In the genomic region with DNA sequence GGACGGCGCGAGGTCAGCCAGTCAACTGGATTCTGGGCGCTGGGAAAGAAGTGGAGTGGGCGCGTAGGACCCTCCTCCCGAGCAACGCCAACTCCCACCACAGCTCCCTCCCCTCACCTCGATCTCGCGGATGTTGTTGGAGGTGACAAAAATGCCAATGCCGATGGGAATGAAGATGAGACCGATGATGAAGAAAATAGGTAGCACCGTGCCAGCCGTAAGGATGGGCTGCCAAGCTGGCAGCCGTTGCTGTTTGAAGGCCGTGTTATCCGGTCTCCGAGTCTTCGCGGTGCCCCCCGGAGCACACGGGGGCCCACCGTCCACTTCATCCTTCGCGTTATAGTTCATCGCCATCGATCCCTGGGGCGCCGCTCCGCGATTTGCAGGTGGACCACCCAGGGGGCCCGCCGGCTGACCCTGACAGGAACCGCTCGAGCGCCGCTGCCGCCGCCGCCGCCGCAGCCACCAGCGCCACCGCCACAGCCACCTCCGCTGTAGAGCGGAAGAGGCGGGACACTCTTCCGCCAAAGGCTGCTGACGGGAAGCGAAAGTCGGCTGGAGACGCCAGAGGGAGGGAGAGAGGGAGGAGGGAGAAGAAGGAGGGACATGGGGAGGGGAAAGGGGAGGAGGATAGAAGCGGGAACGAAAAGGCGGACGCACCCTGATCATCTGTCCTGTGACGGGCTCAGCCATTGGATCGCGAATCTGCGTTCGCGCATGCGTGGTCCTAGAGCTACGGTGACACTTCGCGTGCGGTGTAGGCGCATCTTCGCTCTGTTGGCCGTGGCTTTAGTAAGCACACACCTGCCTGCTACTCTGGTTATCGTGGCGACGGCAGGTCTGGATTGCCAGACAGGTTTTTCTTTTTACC, we compare ENCODE assay signal across 8 cellular contexts. TPM values are rescaled to one million over a fixed set of nuclear protein-coding genes. Genes with fewer than 3 reads are reported as not detected.
A peak's percentile ranks its signal among the peaks of the same experiment; 100 is the strongest.
DNase-seq lines count a peak whose midpoint lies in the region; ATAC-seq and TF ChIP-seq lines count a peak whose summit lies in the region.

A gene (minus strand): TSS at position 508 of the 871 bp plus-strand sequence. CDS start 154 bp downstream, at position 354.

- DNase-seq in NCI-H69 (lab: John Stamatoyannopoulos, UW) (peak; percentile 99), cortex of kidney (lab: John Stamatoyannopoulos, UW) (peak; percentile 38), left colon (peak; percentile 96 to 99)
- peak; percentile 98 for DNase-seq in activated CD4-positive, alpha-beta T cell treated with anti-CD3 and anti-CD28 coated beads, Interleukin-2, amount 10 ng/mL, durations not matched to agents 7 days and 5 days
- peak; percentile 97 for DNase-seq in stimulated activated CD4-positive, alpha-beta T cell treated with anti-CD3 and anti-CD28 coated beads, Interleukin-1b, Interleukin-23, amount 100 ng/mL, for 48 hours

- peaks cover 40% of the 10 kb centered on the region for H3K4me1 Mint-ChIP-seq in activated CD4-positive, alpha-beta T cell treated with anti-CD3 and anti-CD28 coated beads, Interleukin-2, amount 10 ng/mL, durations not matched to agents 7 days and 5 days

- intact Hi-C loops in left colon (cut with DNase I, micrococcal nuclease), result no loop called here

- TF ChIP-seq CTCF in C4-2B (conservative IDR thresholded peaks at IDR 0.05), result no peak

- CTCF ChIA-PET in activated CD4-positive, alpha-beta T cell treated with anti-CD3 and anti-CD28 coated beads, Interleukin-2, amount 10 ng/mL, durations not matched to agents 7 days and 5 days (lab: Charles Lee), result interaction anchor here (0.6 to 1.6 kb wide), 6 partner anchors 9 to 1900 kb away, joined by 3 to 4 read pairs (median 3); no protein-coding TSS in a partner anchor

- H3K27ac Mint-ChIP-seq in activated CD4-positive, alpha-beta T cell treated with anti-CD3 and anti-CD28 coated beads, Interleukin-2, amount 10 ng/mL, durations not matched to agents 7 days and 5 days, result no peak within 1 kb of the TSS

- H3K4me3 Mint-ChIP-seq in activated CD4-positive, alpha-beta T cell treated with anti-CD3 and anti-CD28 coated beads, Interleukin-2, amount 10 ng/mL, durations not matched to agents 7 days and 5 days, result no peak within 1 kb of the TSS

- H3K27me3 Mint-ChIP-seq in activated CD4-positive, alpha-beta T cell treated with anti-CD3 and anti-CD28 coated beads, Interleukin-2, amount 10 ng/mL, durations not matched to agents 7 days and 5 days, result no peaks in the 10 kb centered on the region

- peak within 1 kb of the TSS; percentile 90 for H3K27ac ChIP-seq in C4-2B

- peaks cover 10% of the 10 kb centered on the region for H3K36me3 Mint-ChIP-seq in activated CD4-positive, alpha-beta T cell treated with anti-CD3 and anti-CD28 coated beads, Interleukin-2, amount 10 ng/mL, durations not matched to agents 7 days and 5 days (ENCODE audit: low read depth)

- ATAC-seq in GM19372 (IDR thresholded peaks at IDR 0.05; ENCODE audit: low read depth, unreplicated experiment), result peak; percentile 87
- peak; percentile 88 for ATAC-seq in HG03521 (IDR thresholded peaks at IDR 0.05; ENCODE audit: unreplicated experiment)
- ATAC-seq in left colon, result peak; percentile 97

- H3K9me3 Mint-ChIP-seq in activated CD4-positive, alpha-beta T cell treated with anti-CD3 and anti-CD28 coated beads, Interleukin-2, amount 10 ng/mL, durations not matched to agents 7 days and 5 days, result no peaks in the 10 kb centered on the region

- POLR2A ChIA-PET in activated CD4-positive, alpha-beta T cell treated with anti-CD3 and anti-CD28 coated beads, Interleukin-2, amount 10 ng/mL, durations not matched to agents 7 days and 5 days (lab: Charles Lee), result interaction anchor here (0.6 kb wide), 1 partner anchor 415 kb away, joined by 3 read pairs; no protein-coding TSS in a partner anchor

RNA-seq across cellular contexts. Expression of the gene that starts here (rescaled TPM):
- 10 to 100 TPM; 69.7 to 70.2 TPM for total RNA-seq in activated CD4-positive, alpha-beta T cell treated with anti-CD3 and anti-CD28 coated beads, Interleukin-2, amount 10 ng/mL, durations not matched to agents 7 days and 5 days
- 100 to 1,000 TPM in 1 of 2 donors, 10 to 100 TPM in 1; 91.2 to 107 TPM for total RNA-seq in left colon

Comparison
In these comparisons a context has a peak if more than half of its experiments do, and no peak if none do; other contexts are left out.
1. Peak in every context shown above with its lines: DNase-seq, ATAC-seq and H3K27ac ChIP-seq.
2. DNase-seq: peak in every context shown above with its lines; median percentile 99 in NCI-H69; 98 in activated CD4-positive, alpha-beta T cell treated with anti-CD3 and anti-CD28 coated beads, Interleukin-2, amount 10 ng/mL, durations not matched to agents 7 days and 5 days; 98 in left colon; 97 in stimulated activated CD4-positive, alpha-beta T cell treated with anti-CD3 and anti-CD28 coated beads, Interleukin-1b, Interleukin-23, amount 100 ng/mL, for 48 hours; 38 in cortex of kidney.